In genomic region chr16:79621027-79621426, GRCh38 we compare ENCODE assay signal across 9 cellular contexts. TPM values are rescaled to one million over a fixed set of nuclear protein-coding genes. Genes with fewer than 3 reads are reported as not detected.
"Had no signal": no experiment of that assay in that cellular context is flagged by ENCODE, and none has a peak within 500 bp of the region (broad histone marks: within the 10 kb centered on the region; RNA-seq: fewer than 3 reads in every experiment).

No MANE protein-coding gene starts in this region.

- H3K27ac ChIP-seq: GM23248 had no signal

- H3K4me1 Mint-ChIP-seq: GM23338, H9 had no signal

- ATAC-seq: GM23338, HCT116 had no signal

- DNase-seq: GM23248, GOT3, H7, H9, HCEC 1CT, HFFc6 had no signal

- H3K9me3 Mint-ChIP-seq: GM23338, H9 had no signal

- H3K4me1 ChIP-seq: HAP-1 had no signal

- H3K9me3 ChIP-seq: HAP-1 had no signal

- H3K4me3 ChIP-seq: GM23248, GM23338, HAP-1 had no signal

- H3K27ac Mint-ChIP-seq: GM23338, H9, HFFc6 had no signal

- H3K36me3 ChIP-seq: HAP-1 had no signal

- H3K4me3 Mint-ChIP-seq: GM23338, H9, HFFc6 had no signal

RNA-seq across cellular contexts. Expression of gene MAF, which starts 20.5 kb away (rescaled TPM):
- total RNA-seq: HFFc6 had no signal
- polyA plus RNA-seq: GM23248 had no signal
